In genomic region chr6:6004147-6004995, GRCh38 we compare ENCODE assay signal across 1 cellular context.
TF ChIP-seq lines count a peak whose summit lies in the region.

No MANE protein-coding gene starts in this region.

TF ChIP-seq in HEK293, 187 proteins besides CTCF, POLR2A, EP300 and RAD21 (continued from another document):
- TF ChIP-seq ZNF302 (tag by site-specific recombination; IDR thresholded peaks at IDR 0.05; ENCODE audit: low read depth): no peak
- TF ChIP-seq EGR2 (tag by site-specific recombination; IDR thresholded peaks at IDR 0.05; ENCODE audit: low read depth): no peak
- no peak for TF ChIP-seq SETDB1 (IDR thresholded peaks at IDR 0.05; ENCODE audit: insufficient read length, low read length)
- no peak for TF ChIP-seq HOXA7 (CRISPR knock-in tag; IDR thresholded peaks at IDR 0.05; ENCODE audit: borderline replicate concordance)
- no peak for TF ChIP-seq ZNF16 (tag by site-specific recombination; IDR thresholded peaks at IDR 0.05; ENCODE audit: low read depth)
- TF ChIP-seq ZNF768 (tag by site-specific recombination; IDR thresholded peaks at IDR 0.05): peak; percentile 69
- TF ChIP-seq ZNF596 (tag by site-specific recombination; IDR thresholded peaks at IDR 0.05): peak; percentile 43; the same call in 1 of the 2 replicates
- TF ChIP-seq YY1 (tag by site-specific recombination; IDR thresholded peaks at IDR 0.05): no peak
- TF ChIP-seq HOXD13 (CRISPR knock-in tag; IDR thresholded peaks at IDR 0.05; ENCODE audit: borderline replicate concordance): no peak
- TF ChIP-seq ZNF600 (tag by site-specific recombination; IDR thresholded peaks at IDR 0.05): peak; percentile 51
- no peak for TF ChIP-seq SCRT2 (tag by site-specific recombination; IDR thresholded peaks at IDR 0.05)
- no peak for TF ChIP-seq ZNF140 (tag by site-specific recombination; IDR thresholded peaks at IDR 0.05)
- TF ChIP-seq ZIC2 (tag by site-specific recombination; IDR thresholded peaks at IDR 0.05): peak; percentile 28; the same call in 1 of the 2 replicates
- peak; percentile 32; the same call in 1 of the 2 replicates for TF ChIP-seq GLIS2 (tag by site-specific recombination; IDR thresholded peaks at IDR 0.05)
- no peak for TF ChIP-seq ZNF157 (tag by site-specific recombination; IDR thresholded peaks at IDR 0.05)
- TF ChIP-seq, protein P1, sequence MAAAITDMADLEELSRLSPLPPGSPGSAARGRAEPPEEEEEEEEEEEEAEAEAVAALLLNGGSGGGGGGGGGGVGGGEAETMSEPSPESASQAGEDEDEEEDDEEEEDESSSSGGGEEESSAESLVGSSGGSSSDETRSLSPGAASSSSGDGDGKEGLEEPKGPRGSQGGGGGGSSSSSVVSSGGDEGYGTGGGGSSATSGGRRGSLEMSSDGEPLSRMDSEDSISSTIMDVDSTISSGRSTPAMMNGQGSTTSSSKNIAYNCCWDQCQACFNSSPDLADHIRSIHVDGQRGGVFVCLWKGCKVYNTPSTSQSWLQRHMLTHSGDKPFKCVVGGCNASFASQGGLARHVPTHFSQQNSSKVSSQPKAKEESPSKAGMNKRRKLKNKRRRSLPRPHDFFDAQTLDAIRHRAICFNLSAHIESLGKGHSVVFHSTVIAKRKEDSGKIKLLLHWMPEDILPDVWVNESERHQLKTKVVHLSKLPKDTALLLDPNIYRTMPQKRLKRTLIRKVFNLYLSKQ (tag by site-specific recombination; IDR thresholded peaks at IDR 0.05; ENCODE audit: borderline replicate concordance): no peak
- no peak for TF ChIP-seq ZNF214 (tag by site-specific recombination; IDR thresholded peaks at IDR 0.05; ENCODE audit: borderline replicate concordance)
